7 cellular contexts compared by ENCODE assay signal in genomic region chr9:90694187-90694586, GRCh38. TPM values are rescaled to one million over a fixed set of nuclear protein-coding genes. Genes with fewer than 3 reads are reported as not detected.
"Had no signal": no experiment of that assay in that cellular context is flagged by ENCODE, and none has a peak within 500 bp of the region (broad histone marks: within the 10 kb centered on the region; RNA-seq: fewer than 3 reads in every experiment).

No MANE protein-coding gene starts in this region.

RNA-seq across cellular contexts. Expression of gene DIRAS2, which starts 51.6 kb away (rescaled TPM):
- total RNA-seq: naive thymus-derived CD4-positive, alpha-beta T cell; natural killer cell; posterior vena cava; pulmonary artery endothelial cell; upper lobe of right lung; vagina had no signal
- polyA plus RNA-seq: naive thymus-derived CD4-positive, alpha-beta T cell; spleen had no signal
